In genomic region chr16:9107025-9107970, GRCh38 we compare ENCODE assay signal across 14 cellular contexts. TPM values are rescaled to one million over a fixed set of nuclear protein-coding genes. Genes with fewer than 3 reads are reported as not detected.
DNase-seq lines count a peak whose midpoint lies in the region; ATAC-seq, FAIRE-seq and TF ChIP-seq lines count a peak whose summit lies in the region.
"Had no signal": no experiment of that assay in that cellular context is flagged by ENCODE, and none has a peak within 500 bp of the region (broad histone marks: within the 10 kb centered on the region; RNA-seq: fewer than 3 reads in every experiment).

No MANE protein-coding gene starts in this region.

- peaks cover 82% of the 10 kb centered on the region for H3K4me1 Mint-ChIP-seq in activated naive CD8-positive, alpha-beta T cell treated with anti-CD3 and anti-CD28 coated beads for 36 hours

- H3K9me3 ChIP-seq in right cardiac atrium (ENCODE audit: control insufficient read depth, low read length) (no peaks in the 10 kb centered on the region), keratinocyte (ENCODE audit: control insufficient read depth, low read depth, low read length) (no peaks in the 10 kb centered on the region), thoracic aorta (no peaks in the 10 kb centered on the region)
- H3K9me3 ChIP-seq: lower lobe of right lung had no signal

- H3K27me3 ChIP-seq in right cardiac atrium (ENCODE audit: control insufficient read depth, insufficient read depth) = no peaks in the 10 kb centered on the region
- H3K27me3 ChIP-seq in keratinocyte (ENCODE audit: control insufficient read depth, extremely low read depth, insufficient read depth, low read length) = no peaks in the 10 kb centered on the region
- no peaks in the 10 kb centered on the region for H3K27me3 ChIP-seq in thoracic aorta (replicated peaks; ENCODE audit: insufficient read depth)
- H3K27me3 ChIP-seq: dorsolateral prefrontal cortex had no signal

- H2AFZ ChIP-seq in keratinocyte (ENCODE audit: control insufficient read depth, low read length) = no peak overlapping the region
- H2AFZ ChIP-seq: parathyroid adenoma had no signal

- H3K27ac Mint-ChIP-seq in activated naive CD8-positive, alpha-beta T cell treated with anti-CD3 and anti-CD28 coated beads for 36 hours = peak overlapping the region; percentile 13

- H4K20me1 ChIP-seq in keratinocyte (ENCODE audit: control insufficient read depth, extremely low read depth, insufficient read depth, low read length) = peaks cover 77% of the 10 kb centered on the region

- H3K27me3 Mint-ChIP-seq in activated naive CD8-positive, alpha-beta T cell treated with anti-CD3 and anti-CD28 coated beads for 36 hours = no peaks in the 10 kb centered on the region

- H3K4me2 ChIP-seq in keratinocyte (ENCODE audit: control insufficient read depth, extremely low read depth, insufficient read depth, low read depth, low read length) = no peak overlapping the region

- TF ChIP-seq CTCF in keratinocyte (optimal IDR thresholded peaks at IDR 0.05 in 1 of 3, IDR thresholded peaks at IDR 0.05 in 1 of 3, conservative IDR thresholded peaks at IDR 0.05 in 1 of 3; ENCODE audit: extremely low read depth in 1 of 3, insufficient read depth in 2 of 3, low read length in 3 of 3) (no peak), thoracic aorta (IDR thresholded peaks at IDR 0.05) (no peak), D721Med (IDR thresholded peaks at IDR 0.05; ENCODE audit: insufficient read depth, missing control alignments) (no peak)

- no peak overlapping the region for H3K4me3 Mint-ChIP-seq in activated naive CD8-positive, alpha-beta T cell treated with anti-CD3 and anti-CD28 coated beads for 36 hours

- DNase-seq in right cardiac atrium = no peak
- DNase-seq in cardiac septum (ENCODE audit: low spot score) = no peak
- no peak for DNase-seq in activated naive CD8-positive, alpha-beta T cell treated with anti-CD3 and anti-CD28 coated beads for 36 hours
- no peak for DNase-seq in keratinocyte (ENCODE audit: low read depth, low spot score)
- DNase-seq in thoracic aorta (ENCODE audit: low spot score) = no peak
- no peak for DNase-seq in D721Med (ENCODE audit: insufficient read length, low spot score)
- DNase-seq: dorsolateral prefrontal cortex; lower lobe of right lung; NCI-H510A treated with DMSO at 0.1 percent for 48 hours; stimulated activated CD4-positive, alpha-beta T cell treated with anti-CD3 and anti-CD28 coated beads, Interleukin-4, amount 100 ng/mL, for 1 hour had no signal

- H3K9me1 ChIP-seq in keratinocyte (ENCODE audit: control insufficient read depth, extremely low read depth, insufficient read depth, low read length) = peaks cover 11% of the 10 kb centered on the region

- FAIRE-seq in keratinocyte (lab: Jason Lieb, UNC) = no peak
- no peak for FAIRE-seq in D721Med (lab: Jason Lieb, UNC)
- FAIRE-seq: H54 had no signal

- ATAC-seq in right cardiac atrium (no peak), thoracic aorta (ENCODE audit: insufficient number of reproducible peaks, low FRiP score, low read depth) (no peak), GM19035 (IDR thresholded peaks at IDR 0.05; ENCODE audit: unreplicated experiment) (no peak), HG03469 (IDR thresholded peaks at IDR 0.05; ENCODE audit: unreplicated experiment) (no peak)

- H3K79me2 ChIP-seq in keratinocyte (ENCODE audit: control insufficient read depth, insufficient read depth, low read length) = peaks cover 100% of the 10 kb centered on the region

- H3K4me3 ChIP-seq in right cardiac atrium (ENCODE audit: low read length) (no peak overlapping the region), keratinocyte (ENCODE audit: control insufficient read depth in 2 of 3, extremely low read depth in 1 of 3, insufficient read depth in 2 of 3, low read depth in 1 of 3, low read length in 3 of 3) (no peak overlapping the region), thoracic aorta (peak overlapping the region; percentile 1)
- H3K4me3 ChIP-seq: lower lobe of right lung had no signal

- dilution Hi-C loops in keratinocyte (cut with MboI; ENCODE audit: extremely low pct_ligation_motif_present, low sequenced_read_pairs) = loop anchor here (25.0 kb wide), 1 partner anchor 170 kb away; no protein-coding TSS in a partner anchor

- H3K36me3 Mint-ChIP-seq in activated naive CD8-positive, alpha-beta T cell treated with anti-CD3 and anti-CD28 coated beads for 36 hours = peaks cover 81% of the 10 kb centered on the region

- WGBS in right cardiac atrium = 77% methylated on average over 9 of the region's 9 CpGs

- H3K9ac ChIP-seq in keratinocyte (ENCODE audit: control insufficient read depth, extremely low read depth, insufficient read depth, low read length) = no peak overlapping the region
- H3K9ac ChIP-seq: parathyroid adenoma had no signal

- intact Hi-C loops in right cardiac atrium (cut with DNase I) (no loop called here), cardiac septum (cut with DNase I) (no loop called here)

- no peaks in the 10 kb centered on the region for H3K9me3 Mint-ChIP-seq in activated naive CD8-positive, alpha-beta T cell treated with anti-CD3 and anti-CD28 coated beads for 36 hours

- H3K27ac ChIP-seq in right cardiac atrium (ENCODE audit: low read length) (peak overlapping the region; percentile 1), keratinocyte (ENCODE audit: control insufficient read depth, insufficient read depth, low read length) (peak overlapping the region; percentile 27), thoracic aorta (no peak overlapping the region)
- H3K27ac ChIP-seq: dorsolateral prefrontal cortex, lower lobe of right lung, parathyroid adenoma had no signal

- peaks cover 36 to 61% of the 10 kb centered on the region in 2 experiments for H3K36me3 ChIP-seq in keratinocyte (ENCODE audit: control insufficient read depth in 2 of 2, extremely low read depth in 1 of 2, insufficient read depth in 2 of 2, low read length in 2 of 2)
- H3K36me3 ChIP-seq in thoracic aorta = peaks cover 19% of the 10 kb centered on the region

- peaks cover 29% of the 10 kb centered on the region for H3K4me1 ChIP-seq in right cardiac atrium (ENCODE audit: control insufficient read depth, insufficient read depth, low read length)
- peaks cover 52% of the 10 kb centered on the region for H3K4me1 ChIP-seq in keratinocyte (ENCODE audit: control insufficient read depth, extremely low read depth, insufficient read depth, low read length)
- peaks cover 70 to 95% of the 10 kb centered on the region in 2 donors for H3K4me1 ChIP-seq in thoracic aorta (ENCODE audit: control insufficient read depth in 1 of 2, low read depth in 2 of 2)

RNA-seq across cellular contexts. Expression of gene HAPSTR1, which starts 15.9 kb away (rescaled TPM):
- total RNA-seq in right cardiac atrium (10 to 100 TPM; 39.7 to 50.9 (median 45.1) TPM), cardiac septum (59.6 TPM), thoracic aorta (10 to 100 TPM; 60.4 to 90.8 TPM)
- polyA plus RNA-seq in right cardiac atrium (14.4 TPM), keratinocyte (34.0 to 46.5 TPM (median 36.7 TPM) in 3 replicates)
- total RNA-seq in activated naive CD8-positive, alpha-beta T cell treated with anti-CD3 and anti-CD28 coated beads for 36 hours = 10 to 100 TPM; 64.5 to 65.5 TPM
- polyA plus RNA-seq in keratinocyte (2011; ENCODE audit: low read depth) = 35.9 TPM
- polyA plus RNA-seq in keratinocyte (2011; cell fraction: cytosol; rRNA removed) = 32.7 and 52.5 TPM in 2 replicates
- 57.5 and 66.9 TPM in 2 replicates for polyA plus RNA-seq in keratinocyte (2011; cell fraction: nucleus; rRNA removed)
- 36.2 and 43.6 TPM in 2 replicates for polyA plus RNA-seq in keratinocyte (2012; ENCODE audit: low replicate concordance)
- 38.3 to 71.0 TPM (median 45.7 TPM) in 3 replicates for polyA minus RNA-seq in keratinocyte
- 41.2 TPM for polyA minus RNA-seq in keratinocyte (2011; cell fraction: cytosol; rRNA and poly(A)+ RNA removed)
- 29.2 and 67.5 TPM in 2 replicates for polyA minus RNA-seq in keratinocyte (2011; cell fraction: nucleus; rRNA and poly(A)+ RNA removed)

Comparison
In these comparisons a context has a peak if more than half of its experiments do, and no peak if none do; other contexts are left out.
1. H3K27ac ChIP-seq: peak in right cardiac atrium (single experiment) and keratinocyte (single experiment); none in thoracic aorta (0 of 2).